8 cellular contexts compared by ENCODE assay signal in the genomic region with DNA sequence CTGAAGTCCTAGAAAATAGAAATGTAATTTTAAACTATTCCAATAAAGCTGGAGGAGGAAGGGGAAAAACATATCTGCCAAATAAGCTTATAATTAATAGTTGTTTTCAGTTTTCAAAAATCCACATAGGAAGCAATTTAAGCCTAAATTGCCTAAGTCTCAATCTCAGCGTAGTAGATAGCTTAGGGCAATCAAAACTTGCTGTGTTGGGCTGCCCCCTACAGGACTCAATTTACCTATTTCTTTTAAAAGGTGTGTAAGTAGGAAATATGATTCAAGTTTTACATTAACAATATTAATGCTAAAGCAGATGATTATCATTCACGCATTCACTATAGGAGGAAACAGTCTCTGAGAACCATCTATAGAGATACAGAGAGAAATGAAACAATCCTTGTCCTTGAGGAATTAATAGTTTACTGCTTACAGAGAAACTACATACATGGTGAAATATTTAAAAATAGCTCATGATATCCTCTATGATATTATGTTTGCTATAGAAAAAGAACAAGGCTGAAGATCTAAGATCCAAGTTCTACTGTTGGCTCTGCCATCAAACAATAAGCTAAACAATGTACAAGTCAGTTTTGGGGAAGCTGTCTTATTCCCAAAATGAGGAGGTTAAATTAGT.
A peak's percentile ranks its signal among the peaks of the same experiment; 100 is the strongest.
DNase-seq lines count a peak whose midpoint lies in the region; ATAC-seq, FAIRE-seq and TF ChIP-seq lines count a peak whose summit lies in the region.

No MANE protein-coding gene starts in this region.

- DNase-seq in CD8-positive, alpha-beta T cell = peak; percentile 39 to 77 (median 69)
- DNase-seq in NCI-H1105 treated with DMSO at 0.1 percent for 48 hours (lab: John Stamatoyannopoulos, UW) = peak; percentile 71
- DNase-seq in T-helper 2 cell treated with Interferon-gamma antibody and Interleukin-4, amounts not matched to agents 5 μg/mL and 100 μg/mL, for 36 hours (ENCODE audit: low spot score) = peak; percentile 45
- peak; percentile 51 for DNase-seq in astrocyte (ENCODE audit: low read depth)
- peak; percentile 31 for DNase-seq in iPS-NIHi7 (ENCODE audit: extremely low spot score)
- DNase-seq in stimulated activated CD4-positive, alpha-beta T cell treated with anti-CD3 and anti-CD28 coated beads, Interleukin-15, amount 100 ng/mL, for 48 hours (ENCODE audit: low read depth in 2 of 2) = peak; percentile 41 to 62
- DNase-seq in OCI-M2 (lab: John Stamatoyannopoulos, UW; ENCODE audit: unreplicated experiment) = no peak

- H3K4me1 ChIP-seq in CD8-positive, alpha-beta T cell (ENCODE audit: insufficient read depth, low read length) = no peaks in the 10 kb centered on the region
- no peaks in the 10 kb centered on the region for H3K4me1 ChIP-seq in astrocyte (ENCODE audit: insufficient read depth, low read length)

- peaks cover 4% of the 10 kb centered on the region for H3K36me3 Mint-ChIP-seq in CD8-positive, alpha-beta T cell
- peaks cover 24% of the 10 kb centered on the region for H3K36me3 Mint-ChIP-seq in T-helper 2 cell treated with Interferon-gamma antibody and Interleukin-4, amounts not matched to agents 5 μg/mL and 100 μg/mL, for 36 hours (ENCODE audit: low read depth)
- peaks cover 24% of the 10 kb centered on the region for H3K36me3 Mint-ChIP-seq in astrocyte (ENCODE audit: low read depth, unreplicated experiment)

- POLR2A ChIA-PET in CD8-positive, alpha-beta T cell (lab: Charles Lee) = interaction anchor here (0.6 to 1.5 kb wide), 5 partner anchors 30 to 428 kb away, joined by 3 to 5 read pairs (median 3); no protein-coding TSS in a partner anchor

- H3K27me3 ChIP-seq in CD8-positive, alpha-beta T cell (ENCODE audit: insufficient read depth, low read length) = no peaks in the 10 kb centered on the region
- H3K27me3 ChIP-seq in astrocyte (ENCODE audit: insufficient read depth, low read length) = no peaks in the 10 kb centered on the region

- H3K9me3 ChIP-seq in CD8-positive, alpha-beta T cell (ENCODE audit: low read length) = no peaks in the 10 kb centered on the region
- no peaks in the 10 kb centered on the region for H3K9me3 ChIP-seq in astrocyte (ENCODE audit: insufficient read depth, low read depth, low read length)

- H3K9me3 Mint-ChIP-seq in CD8-positive, alpha-beta T cell = no peaks in the 10 kb centered on the region
- H3K9me3 Mint-ChIP-seq in T-helper 2 cell treated with Interferon-gamma antibody and Interleukin-4, amounts not matched to agents 5 μg/mL and 100 μg/mL, for 36 hours = no peaks in the 10 kb centered on the region
- peaks cover 10% of the 10 kb centered on the region for H3K9me3 Mint-ChIP-seq in astrocyte (ENCODE audit: unreplicated experiment)

- H3K79me2 ChIP-seq in astrocyte (ENCODE audit: insufficient read depth, low read length) = peaks cover 7% of the 10 kb centered on the region

- no peaks in the 10 kb centered on the region for H3K36me3 ChIP-seq in CD8-positive, alpha-beta T cell (ENCODE audit: insufficient read depth, low read length)
- no peaks in the 10 kb centered on the region for H3K36me3 ChIP-seq in astrocyte (ENCODE audit: insufficient read depth, low read length)

- intact Hi-C loops in CD8-positive, alpha-beta T cell (cut with DNase I, micrococcal nuclease) = loop anchor here (1.0 to 10.0 kb wide), 8 partner anchors 133 to 792 kb away; no protein-coding TSS in a partner anchor

- H3K4me3 Mint-ChIP-seq in CD8-positive, alpha-beta T cell = no peak overlapping the region
- H3K4me3 Mint-ChIP-seq in T-helper 2 cell treated with Interferon-gamma antibody and Interleukin-4, amounts not matched to agents 5 μg/mL and 100 μg/mL, for 36 hours = no peak overlapping the region
- no peak overlapping the region for H3K4me3 Mint-ChIP-seq in astrocyte (ENCODE audit: unreplicated experiment)

- CTCF ChIA-PET in CD8-positive, alpha-beta T cell (lab: Charles Lee) = interaction anchor here (0.6 to 3.4 kb wide), 57 partner anchors 10 to 1136 kb away, joined by 3 to 33 read pairs (median 4); partner anchors contain the start of gene PRDM1

- H3K9ac ChIP-seq in astrocyte (ENCODE audit: low read length) = no peak overlapping the region

- H2AFZ ChIP-seq in astrocyte (ENCODE audit: low read depth, low read length) = no peak overlapping the region

- H3K4me2 ChIP-seq in astrocyte (ENCODE audit: low read length) = no peak overlapping the region

- peaks cover 3% of the 10 kb centered on the region for H4K20me1 ChIP-seq in astrocyte (ENCODE audit: insufficient read depth, low read length)

- peak; percentile 84 for TF ChIP-seq CTCF in CD8-positive, alpha-beta T cell (IDR thresholded peaks at IDR 0.05)
- TF ChIP-seq CTCF in astrocyte (IDR thresholded peaks at IDR 0.05; ENCODE audit: insufficient read depth, low read depth, low read length) = peak; percentile 73

- no peak overlapping the region for H3K27ac Mint-ChIP-seq in CD8-positive, alpha-beta T cell
- no peak overlapping the region for H3K27ac Mint-ChIP-seq in T-helper 2 cell treated with Interferon-gamma antibody and Interleukin-4, amounts not matched to agents 5 μg/mL and 100 μg/mL, for 36 hours
- no peak overlapping the region for H3K27ac Mint-ChIP-seq in astrocyte (ENCODE audit: unreplicated experiment)

- no peak overlapping the region for H3K4me3 ChIP-seq in CD8-positive, alpha-beta T cell (ENCODE audit: low read depth, low read length)
- H3K4me3 ChIP-seq in astrocyte (ENCODE audit: insufficient read depth, low read depth, low read length) = no peak overlapping the region

- no peak overlapping the region for H3K27ac ChIP-seq in CD8-positive, alpha-beta T cell (ENCODE audit: low read depth, low read length)
- no peak overlapping the region for H3K27ac ChIP-seq in astrocyte (ENCODE audit: low read depth, low read length)

- no peaks in the 10 kb centered on the region for H3K27me3 Mint-ChIP-seq in CD8-positive, alpha-beta T cell (ENCODE audit: low read depth)
- no peaks in the 10 kb centered on the region for H3K27me3 Mint-ChIP-seq in T-helper 2 cell treated with Interferon-gamma antibody and Interleukin-4, amounts not matched to agents 5 μg/mL and 100 μg/mL, for 36 hours (ENCODE audit: low read depth)
- no peaks in the 10 kb centered on the region for H3K27me3 Mint-ChIP-seq in astrocyte (ENCODE audit: low read depth, unreplicated experiment)

- peak; percentile 84 for ATAC-seq in CD8-positive, alpha-beta T cell
- peak; percentile 60 for ATAC-seq in GM21423 (IDR thresholded peaks at IDR 0.05; ENCODE audit: unreplicated experiment)

- peak; percentile 89 for FAIRE-seq in astrocyte (lab: Jason Lieb, UNC)

- peaks cover 6% of the 10 kb centered on the region for H3K4me1 Mint-ChIP-seq in CD8-positive, alpha-beta T cell (ENCODE audit: low read depth)
- peaks cover 48% of the 10 kb centered on the region for H3K4me1 Mint-ChIP-seq in T-helper 2 cell treated with Interferon-gamma antibody and Interleukin-4, amounts not matched to agents 5 μg/mL and 100 μg/mL, for 36 hours (ENCODE audit: low read depth)
- H3K4me1 Mint-ChIP-seq in astrocyte (ENCODE audit: low read depth, unreplicated experiment) = no peaks in the 10 kb centered on the region
